In the genomic region with DNA sequence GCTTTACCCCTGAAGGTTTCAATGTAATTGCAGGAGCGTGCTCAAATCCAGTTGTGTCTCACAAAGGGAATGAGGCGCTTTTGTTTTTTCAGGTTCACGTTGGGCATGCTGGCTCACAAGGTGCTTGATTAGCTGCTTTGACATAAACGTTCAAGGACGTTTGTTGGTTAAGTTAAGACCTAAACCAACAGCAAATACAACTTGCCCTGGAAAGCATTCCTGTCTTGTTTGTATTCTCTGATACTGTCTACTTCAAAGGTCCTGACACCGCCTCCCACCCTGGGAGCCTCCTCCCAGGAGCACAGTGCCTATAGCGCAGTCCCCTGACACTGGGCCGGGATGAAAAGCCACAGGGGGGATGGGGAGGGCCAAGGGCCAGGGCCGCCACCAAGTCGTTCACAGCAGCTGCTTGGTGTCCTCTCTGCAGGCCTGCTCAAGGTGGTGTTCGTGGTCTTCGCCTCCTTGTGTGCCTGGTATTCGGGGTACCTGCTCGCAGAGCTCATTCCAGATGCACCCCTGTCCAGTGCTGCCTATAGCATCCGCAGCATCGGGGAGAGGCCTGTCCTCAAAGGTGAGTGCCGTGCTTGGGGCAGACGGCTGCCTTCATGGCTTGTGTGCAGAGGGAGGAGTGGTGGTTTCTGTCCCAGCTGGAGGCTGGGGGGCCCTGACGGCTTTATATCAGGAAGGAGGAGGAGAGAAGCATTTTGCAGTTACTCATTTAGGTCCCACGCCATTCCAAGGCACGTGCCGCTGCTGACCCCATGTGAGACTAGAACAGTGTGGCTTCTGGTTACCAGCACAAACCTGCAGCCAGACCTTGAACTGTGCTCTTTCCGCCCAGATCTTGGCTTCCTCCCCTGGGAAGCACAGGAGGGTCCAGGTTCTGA, we compare ENCODE assay signal across 16 cellular contexts. TPM values are rescaled to one million over a fixed set of nuclear protein-coding genes. Genes with fewer than 3 reads are reported as not detected.
DNase-seq lines count a peak whose midpoint lies in the region; ATAC-seq and TF ChIP-seq lines count a peak whose summit lies in the region.
"Had no signal": no experiment of that assay in that cellular context is flagged by ENCODE, and none has a peak within 500 bp of the region (broad histone marks: within the 10 kb centered on the region; RNA-seq: fewer than 3 reads in every experiment).

No MANE protein-coding gene starts in this region.

- intact Hi-C loops in body of pancreas (cut with DNase I): no loop called here

- H3K36me3 ChIP-seq in MM.1S (replicated peaks; ENCODE audit: insufficient read depth, low read length) (no peaks in the 10 kb centered on the region), body of pancreas (replicated peaks in 1 of 2; ENCODE audit: insufficient read depth in 1 of 2, low read depth in 2 of 2) (no peaks in the 10 kb centered on the region)

- no peaks in the 10 kb centered on the region for H3K36me3 Mint-ChIP-seq in progenitor cell of endocrine pancreas (ENCODE audit: insufficient read depth)
- H3K36me3 Mint-ChIP-seq: T-cell had no signal

- peak overlapping the region; percentile 86 for H3K27ac Mint-ChIP-seq in progenitor cell of endocrine pancreas
- H3K27ac Mint-ChIP-seq: CD4-positive, alpha-beta T cell; T-cell had no signal

- TF ChIP-seq CTCF in MM.1S (IDR thresholded peaks at IDR 0.05; ENCODE audit: low read length): no peak
- TF ChIP-seq CTCF in body of pancreas (IDR thresholded peaks at IDR 0.05): no peak
- TF ChIP-seq CTCF in progenitor cell of endocrine pancreas (IDR thresholded peaks at IDR 0.05; ENCODE audit: unreplicated experiment): no peak

- H4K20me1 ChIP-seq in MM.1S (ENCODE audit: insufficient read depth, low read length): no peaks in the 10 kb centered on the region

- H3K27me3 ChIP-seq in MM.1S (replicated peaks; ENCODE audit: insufficient read depth, low read length) (no peaks in the 10 kb centered on the region), body of pancreas (no peaks in the 10 kb centered on the region)

- H3K27me3 Mint-ChIP-seq in progenitor cell of endocrine pancreas: peaks cover 25% of the 10 kb centered on the region

- H3K9me3 Mint-ChIP-seq in progenitor cell of endocrine pancreas (ENCODE audit: low read depth): no peaks in the 10 kb centered on the region
- H3K9me3 Mint-ChIP-seq: CD4-positive, alpha-beta T cell; T-cell had no signal

- peak; percentile 63 for ATAC-seq in body of pancreas
- no peak for ATAC-seq in GM18519 (IDR thresholded peaks at IDR 0.05; ENCODE audit: low FRiP score, unreplicated experiment)
- ATAC-seq in GM21529 (IDR thresholded peaks at IDR 0.05; ENCODE audit: unreplicated experiment): no peak
- ATAC-seq: HCT116, T-cell had no signal

- H3K27ac ChIP-seq in MM.1S (ENCODE audit: low read length) (peak overlapping the region; percentile 64; the same call in 1 of the 2 replicates), body of pancreas (peak overlapping the region; percentile 58 to 84 (median 72))

- H3K9me3 ChIP-seq in MM.1S (replicated peaks; ENCODE audit: insufficient read depth, low read length) (no peaks in the 10 kb centered on the region), body of pancreas (no peaks in the 10 kb centered on the region)
- H3K9me3 ChIP-seq: SK-N-SH had no signal

- peaks cover 26% of the 10 kb centered on the region for H3K4me1 Mint-ChIP-seq in progenitor cell of endocrine pancreas (ENCODE audit: low read depth)

- no peaks in the 10 kb centered on the region for H3K9me2 ChIP-seq in MM.1S (replicated peaks; ENCODE audit: insufficient read depth, low read length)
- H3K9me2 ChIP-seq: SK-N-SH had no signal

- no peaks in the 10 kb centered on the region; the same call in 1 of the 2 replicates for H3F3A ChIP-seq in MM.1S (ENCODE audit: insufficient read depth, low read length)

- no peak overlapping the region for H3K9ac ChIP-seq in MM.1S (ENCODE audit: low read length)
- H3K9ac ChIP-seq: SK-N-SH had no signal

- peak in 2 of 3 donors; percentile 25 to 37 for TF ChIP-seq POLR2A in body of pancreas (IDR thresholded peaks at IDR 0.05)

- peaks cover 17% of the 10 kb centered on the region for H3K4me1 ChIP-seq in MM.1S (ENCODE audit: low read length)
- peaks cover 99% of the 10 kb centered on the region for H3K4me1 ChIP-seq in body of pancreas

- H3K4me3 Mint-ChIP-seq in progenitor cell of endocrine pancreas (ENCODE audit: low read depth): peak overlapping the region; percentile 9
- H3K4me3 Mint-ChIP-seq: CD4-positive, alpha-beta T cell; T-cell had no signal

- no peaks in the 10 kb centered on the region for H3K79me2 ChIP-seq in MM.1S (ENCODE audit: low read length)

- 34 to 38% methylated on average over 22 to 23 of the region's 23 CpGs for WGBS in body of pancreas, 2 donors

- H2AFZ ChIP-seq in MM.1S (ENCODE audit: low read length): no peak overlapping the region

- H3K4me2 ChIP-seq in MM.1S (ENCODE audit: low read depth, low read length): no peak overlapping the region
- H3K4me2 ChIP-seq: SK-N-SH had no signal

- peak; percentile 42 for DNase-seq in ELF-1 (ENCODE audit: low read depth, low spot score)
- no peak for DNase-seq in MM.1S
- DNase-seq in body of pancreas: peak in 3 of 4 donors; percentile 40 to 53 (median 47)
- DNase-seq in progenitor cell of endocrine pancreas (ENCODE audit: low spot score, unreplicated experiment): peak; percentile 27
- no peak for DNase-seq in occipital lobe (lab: John Stamatoyannopoulos, UW)
- no peak for DNase-seq in KG1 (lab: John Stamatoyannopoulos, UW)
- DNase-seq: CD4-positive, alpha-beta T cell; Kasumi-1; NCI-H187 treated with DMSO at 0.1 percent for 48 hours; NCI-H524; SHP77; SK-N-SH; T-cell had no signal

- H3K4me3 ChIP-seq in MM.1S (ENCODE audit: low read length) (no peak overlapping the region), body of pancreas (no peak overlapping the region)

RNA-seq across cellular contexts. Expression of gene FAM3B, which starts 6.1 kb away (rescaled TPM):
- 10 to 100 TPM; 50.4 to 74.5 TPM for total RNA-seq in body of pancreas
- total RNA-seq in progenitor cell of endocrine pancreas: 8.2 and 10.1 TPM in 2 replicates
- total RNA-seq in occipital lobe: not detected
- total RNA-seq: CD4-positive, alpha-beta T cell; T-cell had no signal

RNA-seq across cellular contexts. Expression of gene MX2, which starts 39.1 kb away (rescaled TPM):
- 10 to 100 TPM in 1 of 2 donors, 1 to 10 TPM in 1; 2.3 to 12.2 TPM for total RNA-seq in body of pancreas
- 0.69 and 0.86 TPM in 2 replicates for total RNA-seq in progenitor cell of endocrine pancreas
- 0.62 TPM for total RNA-seq in occipital lobe

Comparison
In these comparisons a context has a peak if more than half of its experiments do, and no peak if none do; other contexts are left out.
1. DNase-seq: peak in ELF-1 (single experiment), body of pancreas (3 of 4) and progenitor cell of endocrine pancreas (single experiment); none in MM.1S (single experiment), occipital lobe (single experiment) and KG1 (single experiment).